8 cellular contexts compared by ENCODE assay signal in genomic region chr9:105447814-105448812, GRCh38. TPM values are rescaled to one million over a fixed set of nuclear protein-coding genes. Genes with fewer than 3 reads are reported as not detected.
DNase-seq lines count a peak whose midpoint lies in the region; ATAC-seq and TF ChIP-seq lines count a peak whose summit lies in the region.

Gene FSD1L (plus strand): TSS chr9:105448034. CDS start chr9:105448221, 187 bp downstream.

- H3K4me1 ChIP-seq in IMR-90 (ENCODE audit: control insufficient read depth, insufficient read depth, low read length), result peaks cover 12% of the 10 kb centered on the region
- peaks cover 10% of the 10 kb centered on the region for H3K4me1 ChIP-seq in muscle layer of colon (ENCODE audit: insufficient read depth, low read length)

- H2BK120ac ChIP-seq in IMR-90 (ENCODE audit: low read depth, low read length), result peak within 1 kb of the TSS; percentile 85

- in situ Hi-C loops in IMR-90 (cut with MboI; ENCODE audit: low sequenced_read_pairs), result no loop called here

- CTCF ChIA-PET in IMR-90 (lab: Yijun Ruan, JAX), result no interaction called here

- peaks cover 10 to 34% of the 10 kb centered on the region in 2 experiments for H3K79me1 ChIP-seq in IMR-90 (ENCODE audit: low read depth in 1 of 2, low read length in 2 of 2)

- peak within 1 kb of the TSS; percentile 85 to 96 for H4K8ac ChIP-seq in IMR-90 (ENCODE audit: low read depth in 2 of 2, low read length in 2 of 2)

- TF ChIP-seq RAD21 in IMR-90 (IDR thresholded peaks at IDR 0.05; ENCODE audit: low read length), result no peak

- H3K9me1 ChIP-seq in IMR-90 (ENCODE audit: insufficient read depth, low read length), result peaks cover 6% of the 10 kb centered on the region; the same call in 1 of the 2 replicates

- ATAC-seq in GM21576 (IDR thresholded peaks at IDR 0.05; ENCODE audit: unreplicated experiment) (peak; percentile 95), IMR-90 (ENCODE audit: low read depth) (peak; percentile 89), esophagus mucosa (peak; percentile 96)

- peak within 1 kb of the TSS; percentile 83 for H3K4me3 ChIP-seq in IMR-90 (ENCODE audit: insufficient read depth, low read depth, low read length)
- H3K4me3 ChIP-seq in muscle layer of colon (ENCODE audit: low read depth in 1 of 2, low read length in 2 of 2), result peak within 1 kb of the TSS; percentile 80 to 85

- peak within 1 kb of the TSS; percentile 99 for H2AFZ ChIP-seq in IMR-90 (replicated peaks; ENCODE audit: low read length, poor library complexity)

- H4K20me1 ChIP-seq in IMR-90 (ENCODE audit: insufficient read depth, low read length), result peaks cover 16% of the 10 kb centered on the region

- H3K36me3 ChIP-seq in IMR-90 (ENCODE audit: control insufficient read depth, insufficient read depth, low read length) (no peaks in the 10 kb centered on the region), muscle layer of colon (ENCODE audit: insufficient read depth, low read length) (no peaks in the 10 kb centered on the region)

- H2BK5ac ChIP-seq in IMR-90 (ENCODE audit: low read depth, low read length, poor library complexity, severe bottlenecking), result peak within 1 kb of the TSS; percentile 73

- intact Hi-C loops in IMR-90 (cut with micrococcal nuclease), result no loop called here

- TSS peak; percentile 26 for BruUV-seq in IMR-90 (replicated peaks; lab: Mats Ljungman, UMichigan)

- peak; percentile 87 for DNase-seq in DMS53 treated with DMSO at 0.1 percent for 48 hours (lab: John Stamatoyannopoulos, UW; ENCODE audit: unreplicated experiment)
- DNase-seq in IMR-90, result peak; percentile 90
- peak; percentile 96 for DNase-seq in OCI-M1 (lab: John Stamatoyannopoulos, UW)
- DNase-seq in activated T-cell treated with anti-CD3 and anti-CD28 coated beads, Interleukin-2, amount 50 U/mL, for 1 hour, result peak; percentile 77
- peak; percentile 61 for DNase-seq in stimulated activated CD8-positive, alpha-beta memory T cell treated with anti-CD3 and anti-CD28 coated beads, Interleukin-7, amount 100 ng/mL, for 24 hours (ENCODE audit: low read depth)

- dilution Hi-C loops in IMR-90 (cut with HindIII; ENCODE audit: low sequenced_read_pairs, unreplicated experiment), result no loop called here

- H3K4me2 ChIP-seq in IMR-90 (ENCODE audit: low read depth, low read length), result peak within 1 kb of the TSS; percentile 98

- peak within 1 kb of the TSS; percentile 87 for H3K18ac ChIP-seq in IMR-90 (ENCODE audit: low read depth, low read length)

- H3K27ac ChIP-seq in IMR-90 (ENCODE audit: insufficient read depth, low read length) (peak within 1 kb of the TSS; percentile 83), muscle layer of colon (ENCODE audit: low read depth, low read length) (peak within 1 kb of the TSS; percentile 56)

- TF ChIP-seq CTCF in IMR-90 (conservative IDR thresholded peaks at IDR 0.05; ENCODE audit: low read depth, low read length), result peak; percentile 25

- TF ChIP-seq POLR2A in IMR-90 (IDR thresholded peaks at IDR 0.05; ENCODE audit: low read depth, low read length), result peak; percentile 1

- peak within 1 kb of the TSS; percentile 86 for H4K91ac ChIP-seq in IMR-90 (ENCODE audit: insufficient read depth, low read depth, low read length)

- no peaks in the 10 kb centered on the region for H3K9me3 ChIP-seq in IMR-90 (ENCODE audit: control insufficient read depth, insufficient read depth, low read length)
- H3K9me3 ChIP-seq in muscle layer of colon (ENCODE audit: low read length), result no peaks in the 10 kb centered on the region

- peak within 1 kb of the TSS; percentile 46 for H3K56ac ChIP-seq in IMR-90 (ENCODE audit: extremely low read depth, insufficient read depth, low read length)

- H3K4ac ChIP-seq in IMR-90 (ENCODE audit: low read depth, low read length), result peak within 1 kb of the TSS; percentile 93

- peak within 1 kb of the TSS; percentile 71; the same call in 1 of the 3 replicates for H2BK15ac ChIP-seq in IMR-90 (ENCODE audit: low read depth, low read length)

- H2BK20ac ChIP-seq in IMR-90 (ENCODE audit: low read depth, low read length), result peak within 1 kb of the TSS; percentile 56; the same call in 1 of the 2 replicates

- peak within 1 kb of the TSS; percentile 67 for H3K23ac ChIP-seq in IMR-90 (ENCODE audit: low read depth, low read length)

- WGBS in IMR-90 (ENCODE audit: extremely low coverage in 2 of 2, insufficient read length in 1 of 2), 2 experiments, result 3% methylated on average over 6 of the region's 87 CpGs; no CpG with 5 or more reads in 1 of the 2 experiments

- H4K5ac ChIP-seq in IMR-90 (ENCODE audit: low read depth, low read length), result peak within 1 kb of the TSS; percentile 83

- H3K27me3 ChIP-seq in IMR-90 (ENCODE audit: control insufficient read depth, insufficient read depth, low read length) (no peaks in the 10 kb centered on the region), muscle layer of colon (ENCODE audit: control insufficient read depth in 1 of 2, insufficient read depth in 2 of 2, low read length in 2 of 2) (no peaks in the 10 kb centered on the region)

- H3K14ac ChIP-seq in IMR-90 (replicated peaks; ENCODE audit: low read depth, low read length), result peak within 1 kb of the TSS; percentile 89

- peak within 1 kb of the TSS; percentile 92 for H2AK9ac ChIP-seq in IMR-90 (replicated peaks; ENCODE audit: low read depth, low read length, poor library complexity)

- peak within 1 kb of the TSS; percentile 75 for H2AK5ac ChIP-seq in IMR-90 (ENCODE audit: low read depth, low read length)

- peak within 1 kb of the TSS; percentile 86 for H3K9ac ChIP-seq in IMR-90 (ENCODE audit: low read depth, low read length)
- H3K9ac ChIP-seq in muscle layer of colon (ENCODE audit: low read length), result peak within 1 kb of the TSS; percentile 70

- POLR2A ChIA-PET in IMR-90 (lab: Charles Lee; ENCODE audit: unreplicated experiment), result interaction anchor here (0.5 kb wide), 1 partner anchor 1894 kb away, joined by 3 read pairs; no protein-coding TSS in a partner anchor

TF ChIP-seq in IMR-90, 13 proteins besides CTCF, POLR2A, EP300 and RAD21:
- TF ChIP-seq NFE2L2 (IDR thresholded peaks at IDR 0.05; ENCODE audit: low read depth, low read length), result no peak
- no peak for TF ChIP-seq USF2 (IDR thresholded peaks at IDR 0.05; ENCODE audit: low read depth, low read length)
- no peak for TF ChIP-seq SMC3 (IDR thresholded peaks at IDR 0.05; ENCODE audit: low read depth, low read length)
- TF ChIP-seq RCOR1 (IDR thresholded peaks at IDR 0.05; ENCODE audit: insufficient replicate concordance, low read length), result no peak
- TF ChIP-seq RFX5 (IDR thresholded peaks at IDR 0.05; ENCODE audit: low read depth, low read length), result no peak
- TF ChIP-seq MAFK (IDR thresholded peaks at IDR 0.05; ENCODE audit: low read depth, low read length), result no peak
- TF ChIP-seq MXI1 (IDR thresholded peaks at IDR 0.05; ENCODE audit: borderline replicate concordance, low read depth, low read length), result peak; percentile 91
- no peak for TF ChIP-seq CEBPB (IDR thresholded peaks at IDR 0.05; ENCODE audit: low read depth, low read length)
- TF ChIP-seq MAZ (IDR thresholded peaks at IDR 0.05; ENCODE audit: borderline replicate concordance, low read depth, low read length), result peak; percentile 97
- no peak for TF ChIP-seq CHD1 (IDR thresholded peaks at IDR 0.05; ENCODE audit: low read depth, low read length)
- peak; percentile 46; the same call in 1 of the 2 replicates for TF ChIP-seq BHLHE40 (IDR thresholded peaks at IDR 0.05; ENCODE audit: low read depth, low read length)
- TF ChIP-seq ELK1 (IDR thresholded peaks at IDR 0.05; ENCODE audit: borderline replicate concordance, low read depth, low read length), result no peak
- TF ChIP-seq FOS (IDR thresholded peaks at IDR 0.05; ENCODE audit: low read depth, low read length), result no peak

RNA-seq across cellular contexts. Expression of gene FSD1L, which starts in this region (rescaled TPM):
- total RNA-seq in IMR-90 (2012; rRNA removed) (2.9 and 5.0 TPM in 2 replicates), esophagus mucosa (2.3 TPM)
- 0.80 and 1.4 TPM in 2 replicates for polyA plus RNA-seq in IMR-90 (2012; rRNA removed)
- 0.03 and 0.05 TPM in 2 replicates for polyA plus RNA-seq in IMR-90 (2012; cell fraction: cytosol; rRNA removed)
- 0.40 and 4.2 TPM in 2 replicates for polyA plus RNA-seq in IMR-90 (2012; cell fraction: nucleus; rRNA removed; ENCODE audit: low replicate concordance)

Comparison
In these comparisons a context has a peak if more than half of its experiments do, and no peak if none do; other contexts are left out.
1. Peak in every context shown above with its lines: DNase-seq, ATAC-seq, H3K4me3 ChIP-seq and H3K27ac ChIP-seq.